14 cellular contexts compared by ENCODE assay signal in the genomic region with DNA sequence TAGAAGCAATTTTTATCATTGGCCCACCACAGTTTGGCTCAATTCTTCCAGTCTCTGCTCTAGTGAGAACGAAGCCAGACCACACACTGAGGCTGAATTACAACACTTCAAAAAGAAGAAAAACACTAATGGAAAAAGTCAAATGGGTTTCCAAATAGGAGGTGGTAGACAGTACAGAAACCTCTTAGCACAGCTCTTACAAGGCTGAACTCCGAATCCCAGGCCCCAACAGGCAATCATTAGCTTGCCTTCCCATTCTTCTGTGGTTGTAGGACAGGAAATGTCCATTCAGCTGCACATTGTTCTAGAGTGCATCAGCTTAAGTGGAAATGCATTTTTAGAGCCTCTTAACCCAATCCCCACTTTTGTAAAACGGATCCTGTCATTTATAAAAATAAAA.
A peak's percentile ranks its signal among the peaks of the same experiment; 100 is the strongest.
DNase-seq lines count a peak whose midpoint lies in the region; ATAC-seq and TF ChIP-seq lines count a peak whose summit lies in the region.
"Had no signal": no experiment of that assay in that cellular context is flagged by ENCODE, and none has a peak within 500 bp of the region (broad histone marks: within the 10 kb centered on the region; RNA-seq: fewer than 3 reads in every experiment).

No MANE protein-coding gene starts in this region.

- H3K27ac ChIP-seq in right atrium auricular region, result peak overlapping the region in 1 of 2 donors; percentile 62
- H3K27ac ChIP-seq: PC-9 had no signal

- no peak for TF ChIP-seq CTCF in right atrium auricular region (IDR thresholded peaks at IDR 0.05)
- no peak for TF ChIP-seq CTCF in mesothelial cell of epicardium (IDR thresholded peaks at IDR 0.05; ENCODE audit: unreplicated experiment)

- H3K4me1 Mint-ChIP-seq in mesothelial cell of epicardium, result no peaks in the 10 kb centered on the region
- H3K4me1 Mint-ChIP-seq: stimulated activated naive CD8-positive, alpha-beta T cell treated with anti-CD3 and anti-CD28 coated beads, Interleukin-15, amount 100 ng/mL, for 72 hours had no signal

- H3K9me3 Mint-ChIP-seq in mesothelial cell of epicardium, result no peaks in the 10 kb centered on the region

- intact Hi-C loops in Right ventricle myocardium superior (cut with DNase I), result no loop called here

- no peaks in the 10 kb centered on the region for H3K27me3 Mint-ChIP-seq in mesothelial cell of epicardium (ENCODE audit: low read depth)
- H3K27me3 Mint-ChIP-seq: natural killer cell treated with Interleukin-12 subunit alpha and Interleukin-12 subunit beta and Interleukin-15 and Interleukin-18, amount 100 ng/mL, for 72 hours; stimulated activated naive CD8-positive, alpha-beta T cell treated with anti-CD3 and anti-CD28 coated beads, Interleukin-15, amount 100 ng/mL, for 72 hours had no signal

- H3K4me1 ChIP-seq in right atrium auricular region, result peaks cover 0 to 12% of the 10 kb centered on the region in 2 donors

- no peaks in the 10 kb centered on the region for H3K36me3 Mint-ChIP-seq in mesothelial cell of epicardium
- H3K36me3 Mint-ChIP-seq: natural killer cell treated with Interleukin-12 subunit alpha and Interleukin-12 subunit beta and Interleukin-15 and Interleukin-18, amount 100 ng/mL, for 72 hours had no signal

- no peak overlapping the region for H3K4me3 ChIP-seq in right atrium auricular region
- H3K4me3 ChIP-seq: PC-9 had no signal

- no peak overlapping the region for H3K27ac Mint-ChIP-seq in mesothelial cell of epicardium
- H3K27ac Mint-ChIP-seq: natural killer cell treated with Interleukin-12 subunit alpha and Interleukin-12 subunit beta and Interleukin-15 and Interleukin-18, amount 100 ng/mL, for 72 hours; stimulated activated naive CD8-positive, alpha-beta T cell treated with anti-CD3 and anti-CD28 coated beads, Interleukin-15, amount 100 ng/mL, for 72 hours had no signal

- ATAC-seq in Right ventricle myocardium superior (ENCODE audit: poor library complexity) (peak; percentile 91), GM18858 (IDR thresholded peaks at IDR 0.05; ENCODE audit: unreplicated experiment) (no peak), GM18861 (IDR thresholded peaks at IDR 0.05; ENCODE audit: unreplicated experiment) (no peak)
- ATAC-seq: natural killer cell treated with Interleukin-12 subunit alpha and Interleukin-12 subunit beta and Interleukin-15 and Interleukin-18, amount 100 ng/mL, for 72 hours; stimulated activated naive CD8-positive, alpha-beta T cell treated with anti-CD3 and anti-CD28 coated beads, Interleukin-15, amount 100 ng/mL, for 72 hours had no signal

- no peak overlapping the region for H3K4me3 Mint-ChIP-seq in mesothelial cell of epicardium
- H3K4me3 Mint-ChIP-seq: natural killer cell treated with Interleukin-12 subunit alpha and Interleukin-12 subunit beta and Interleukin-15 and Interleukin-18, amount 100 ng/mL, for 72 hours; stimulated activated naive CD8-positive, alpha-beta T cell treated with anti-CD3 and anti-CD28 coated beads, Interleukin-15, amount 100 ng/mL, for 72 hours had no signal

- no peaks in the 10 kb centered on the region for H3K27me3 ChIP-seq in right atrium auricular region

- no peaks in the 10 kb centered on the region for H3K9me3 ChIP-seq in right atrium auricular region

- no peaks in the 10 kb centered on the region for H3K36me3 ChIP-seq in right atrium auricular region

- no peak for DNase-seq in Right ventricle myocardium superior
- DNase-seq in right atrium auricular region (ENCODE audit: low spot score), result no peak
- DNase-seq in dermis microvascular lymphatic vessel endothelial cell (ENCODE audit: low read depth in 2 of 2), result peak; percentile 45 to 76
- peak; percentile 18 for DNase-seq in medulla oblongata (ENCODE audit: extremely low spot score)
- no peak for DNase-seq in SIG-M5 treated with dmso at 0.1 percent for 504 hours (lab: John Stamatoyannopoulos, UW; ENCODE audit: unreplicated experiment)
- DNase-seq in mesothelial cell of epicardium (ENCODE audit: low spot score in 2 of 2, unreplicated experiment in 2 of 2), result no peak
- DNase-seq: activated T-cell treated with anti-CD3 and anti-CD28 coated beads for 4 hours; NCI-H1092; PC-9; stimulated activated CD4-positive, alpha-beta T cell treated with anti-CD3 and anti-CD28 coated beads, Interleukin-2, amount 100 ng/mL, for 24 hours; stimulated activated naive CD8-positive, alpha-beta T cell treated with anti-CD3 and anti-CD28 coated beads, Interleukin-15, amount 100 ng/mL, for 72 hours had no signal

Comparison
In these comparisons a context has a peak if more than half of its experiments do, and no peak if none do; other contexts are left out.
1. DNase-seq: peak in dermis microvascular lymphatic vessel endothelial cell (2 of 2) and medulla oblongata (single experiment); none in Right ventricle myocardium superior (single experiment), right atrium auricular region (single experiment), SIG-M5 treated with dmso at 0.1 percent for 504 hours (single experiment) and mesothelial cell of epicardium (0 of 2).